ENCODE assay signal across 17 cellular contexts in genomic region chr6:125453516-125453915, GRCh38.
DNase-seq lines count a peak whose midpoint lies in the region; ATAC-seq and TF ChIP-seq lines count a peak whose summit lies in the region.
"Had no signal": no experiment of that assay in that cellular context is flagged by ENCODE, and none has a peak within 500 bp of the region (broad histone marks: within the 10 kb centered on the region; RNA-seq: fewer than 3 reads in every experiment).

No MANE protein-coding gene starts in this region.

- no peaks in the 10 kb centered on the region for H3K4me1 ChIP-seq in PC-9 (replicated peaks; ENCODE audit: insufficient read depth)
- H3K4me1 ChIP-seq: A549 had no signal

- no peak overlapping the region for H2AFZ ChIP-seq in PC-9
- H2AFZ ChIP-seq: GM23248 had no signal

- no peaks in the 10 kb centered on the region for H4K20me1 ChIP-seq in PC-9 (ENCODE audit: insufficient read depth)

- no peak overlapping the region for H3K4me2 ChIP-seq in PC-9
- H3K4me2 ChIP-seq: A549, KMS-11 had no signal

- H3K9me2 ChIP-seq in PC-9 (ENCODE audit: insufficient read depth) = 0 out of 2 replicates have a peak, but pooled peaks cover 4% of the 10 kb centered on the region

- CTCF ChIA-PET in PC-9 (lab: Charles Lee) = no interaction called here

- H3K4me3 ChIP-seq in PC-9 = no peak overlapping the region
- H3K4me3 ChIP-seq: A549, GM23248 had no signal

- no peak for TF ChIP-seq CTCF in PC-9 (conservative IDR thresholded peaks at IDR 0.05)

- no peaks in the 10 kb centered on the region for H3K79me2 ChIP-seq in PC-9 (ENCODE audit: low read depth)

- intact Hi-C loops in PC-9 (cut with micrococcal nuclease; ENCODE audit: unreplicated experiment) = no loop called here

- no peak overlapping the region for H3K27ac ChIP-seq in PC-9
- H3K27ac ChIP-seq: 22Rv1, A549, GM23248, KMS-11 had no signal

- no TSS peak for BruUV-seq in PC-9 (replicated peaks; lab: Mats Ljungman, UMichigan)

- POLR2A ChIA-PET in PC-9 (lab: Charles Lee; ENCODE audit: unreplicated experiment) = no interaction called here

- H3K9me3 ChIP-seq in PC-9 (ENCODE audit: insufficient read depth, low read depth) = no peaks in the 10 kb centered on the region; the same call in 1 of the 2 replicates
- H3K9me3 ChIP-seq: A549 had no signal

- no peak for ATAC-seq in left lobe of liver
- ATAC-seq: A549; CD8-positive, alpha-beta T cell; HCT116 had no signal

- H3K36me3 ChIP-seq in PC-9 (ENCODE audit: low read depth) = no peaks in the 10 kb centered on the region

- H3K27me3 ChIP-seq in PC-9 (ENCODE audit: insufficient read depth, low read depth) = peaks cover 6% of the 10 kb centered on the region; the same call in 1 of the 2 replicates

- peak; percentile 18 for DNase-seq in DMS53 (lab: John Stamatoyannopoulos, UW)
- no peak for DNase-seq in DMS53 treated with DMSO at 0.1 percent for 48 hours (lab: John Stamatoyannopoulos, UW; ENCODE audit: unreplicated experiment)
- DNase-seq in NAMALWA (ENCODE audit: low spot score) = peak; percentile 7
- DNase-seq in OCI-M1 (lab: John Stamatoyannopoulos, UW) = peak; percentile 46
- no peak for DNase-seq in PC-9
- no peak for DNase-seq in NCI-H1417 treated with DMSO at 0.1 percent for 48 hours (lab: John Stamatoyannopoulos, UW)
- DNase-seq in left lobe of liver (ENCODE audit: low spot score) = no peak
- DNase-seq: AML-193; CD8-positive, alpha-beta T cell; DMS 273 treated with DMSO at 0.1 percent for 48 hours; DMS79; GDM1; GM23248 had no signal

- no peaks in the 10 kb centered on the region for H3F3A ChIP-seq in PC-9 (ENCODE audit: insufficient read depth, low read depth)

Comparison
In these comparisons a context has a peak if more than half of its experiments do, and no peak if none do; other contexts are left out.
1. DNase-seq: peak in DMS53 (single experiment), NAMALWA (single experiment) and OCI-M1 (single experiment); none in DMS53 treated with DMSO at 0.1 percent for 48 hours (single experiment), PC-9 (0 of 2), NCI-H1417 treated with DMSO at 0.1 percent for 48 hours (single experiment) and left lobe of liver (single experiment).